In genomic region chr1:34478460-34479076, GRCh38 we compare ENCODE assay signal across 18 cellular contexts.
A peak's percentile ranks its signal among the peaks of the same experiment; 100 is the strongest.
DNase-seq lines count a peak whose midpoint lies in the region; ATAC-seq, FAIRE-seq and TF ChIP-seq lines count a peak whose summit lies in the region.
"Had no signal": no experiment of that assay in that cellular context is flagged by ENCODE, and none has a peak within 500 bp of the region (broad histone marks: within the 10 kb centered on the region; RNA-seq: fewer than 3 reads in every experiment).

No MANE protein-coding gene starts in this region.

- BruUV-seq in GM12878 (replicated peaks; lab: Mats Ljungman, UMichigan): no TSS peak

- H3K4me2 ChIP-seq in BLaER1 treated with 17β-estradiol and CSF1 and Interleukin-3, amounts not matched to agents 10 nM and 100 nM: peak overlapping the region in 8 of 11 experiments; percentile 13 to 78 (median 58); a peak in 15 of 22 replicates
- H3K4me2 ChIP-seq in H9 (ENCODE audit: insufficient read depth, insufficient read length, low read length) (no peak overlapping the region), GM12878 (ENCODE audit: control insufficient read depth, insufficient read depth) (no peak overlapping the region)

- DNase-seq in H9 (peak; percentile 50), GM12878 (ENCODE audit: low read depth, low spot score) (no peak), left kidney (ENCODE audit: low read depth, low spot score) (peak; percentile 10), kidney tubule cell (ENCODE audit: low spot score) (no peak), nephron progenitor cell (no peak)
- DNase-seq: ACHN; CD8-positive, alpha-beta T cell; H7; KBM-7; NCI-H1048; NCI-H1694 treated with DMSO at 0.1 percent for 48 hours; NCI-H82; SHP77 treated with DMSO at 0.1 percent for 48 hours had no signal

- TF ChIP-seq POLR2A in GM12878 (IDR thresholded peaks at IDR 0.05; ENCODE audit: low read depth, low read length): no peak

- peaks cover 4% of the 10 kb centered on the region for H3K27me3 Mint-ChIP-seq in H9 (ENCODE audit: low read depth)
- peaks cover 49% of the 10 kb centered on the region for H3K27me3 Mint-ChIP-seq in nephron progenitor cell (ENCODE audit: low read depth, poor library complexity)

- H3K4me3 Mint-ChIP-seq in H9: no peak overlapping the region
- no peak overlapping the region for H3K4me3 Mint-ChIP-seq in nephron progenitor cell
- H3K4me3 Mint-ChIP-seq: B cell; CD8-positive, alpha-beta T cell had no signal

- TF ChIP-seq CTCF in H9 (conservative IDR thresholded peaks at IDR 0.05) (no peak), GM12878 (IDR thresholded peaks at IDR 0.05 in 2 of 3, conservative IDR thresholded peaks at IDR 0.05 in 1 of 3; ENCODE audit: control insufficient read depth in 2 of 3, extremely low read depth in 1 of 3, insufficient read depth in 1 of 3, low read depth in 3 of 3, low read length in 3 of 3) (no peak), nephron progenitor cell (IDR thresholded peaks at IDR 0.05) (no peak)

- H3K27me3 ChIP-seq in BLaER1 treated with 17β-estradiol and CSF1 and Interleukin-3, amounts not matched to agents 10 nM and 100 nM: no peaks in the 10 kb centered on the region
- H3K27me3 ChIP-seq in H9 (ENCODE audit: insufficient read depth, low read length) (no peaks in the 10 kb centered on the region), GM12878 (replicated peaks in 1 of 2; ENCODE audit: control insufficient read depth in 2 of 2, insufficient read depth in 2 of 2, low read length in 1 of 2) (no peaks in the 10 kb centered on the region)

- FAIRE-seq in GM12878 (lab: Jason Lieb, UNC): no peak
- FAIRE-seq: HTR-8/SVneo, RCC 7860 had no signal

- SMC1A ChIA-PET in GM12878 (lab: Charles Lee; ENCODE audit: uncharacterized antibody, unreplicated experiment): interaction anchor here (0.6 to 1.3 kb wide), 5 partner anchors 11 to 263 kb away, joined by 3 to 4 read pairs (median 3); no protein-coding TSS in a partner anchor

- POLR2A ChIA-PET in GM12878 (lab: Charles Lee): no interaction called here

- no peak overlapping the region for H3K56ac ChIP-seq in H9 (ENCODE audit: insufficient read length, low read depth, low read length)

- ATAC-seq in GM12878 (no peak), HG03571 (IDR thresholded peaks at IDR 0.05; ENCODE audit: unreplicated experiment) (no peak)
- ATAC-seq: CD8-positive, alpha-beta T cell had no signal

- CTCF ChIA-PET in GM12878 (lab: Yijun Ruan, JAX): interaction anchor here (0.5 to 2.6 kb wide), 3 partner anchors 11 to 105 kb away, joined by 3 to 14 read pairs (median 5); no protein-coding TSS in a partner anchor

- H3K9me3 ChIP-seq in BLaER1 treated with 17β-estradiol and CSF1 and Interleukin-3, amounts not matched to agents 10 nM and 100 nM (replicated peaks in 1 of 11): peaks cover 0 to 6% (median 0%) of the 10 kb centered on the region in 11 experiments; a peak in 3 of 22 replicates
- H3K9me3 ChIP-seq in H9 (ENCODE audit: control insufficient read depth, low read depth, low read length) (no peaks in the 10 kb centered on the region), GM12878 (replicated peaks; ENCODE audit: control insufficient read depth, insufficient read depth, low read length) (no peaks in the 10 kb centered on the region; the same call in 2 of the 3 replicates)

- no peaks in the 10 kb centered on the region for H3K36me3 ChIP-seq in BLaER1 treated with 17β-estradiol and CSF1 and Interleukin-3, amounts not matched to agents 10 nM and 100 nM
- H3K36me3 ChIP-seq in GM12878 (ENCODE audit: control insufficient read depth in 2 of 2, insufficient read depth in 2 of 2, low read length in 1 of 2): no peaks in the 10 kb centered on the region

- H2AFZ ChIP-seq in H9 (ENCODE audit: low read length): no peak overlapping the region
- H2AFZ ChIP-seq in GM12878 (ENCODE audit: control insufficient read depth, low read depth, low read length): no peak overlapping the region

- H3K23ac ChIP-seq in H9 (ENCODE audit: insufficient read length, low read depth, low read length): no peak overlapping the region

- H4K91ac ChIP-seq in H9 (ENCODE audit: insufficient read length, low read depth, low read length): no peak overlapping the region

- H2BK20ac ChIP-seq in H9 (ENCODE audit: low read depth, low read length, poor library complexity, severe bottlenecking): no peak overlapping the region

- in situ Hi-C loops in GM12878 (cut with MboI): no loop called here

- no peaks in the 10 kb centered on the region for H4K20me1 ChIP-seq in BLaER1 treated with 17β-estradiol and CSF1 and Interleukin-3, amounts not matched to agents 10 nM and 100 nM
- H4K20me1 ChIP-seq in H9 (ENCODE audit: control insufficient read depth, insufficient read depth, insufficient read length) (no peaks in the 10 kb centered on the region), GM12878 (ENCODE audit: control insufficient read depth, insufficient read depth) (no peaks in the 10 kb centered on the region)

- H2BK5ac ChIP-seq in H9 (ENCODE audit: insufficient read length, low read length): no peak overlapping the region

- intact Hi-C loops in GM12878 (cut with micrococcal nuclease; ENCODE audit: unreplicated experiment): no loop called here

- no peaks in the 10 kb centered on the region; a peak in 2 of 5 replicates for H3K9me3 Mint-ChIP-seq in H9
- peaks cover 8% of the 10 kb centered on the region for H3K9me3 Mint-ChIP-seq in nephron progenitor cell
- H3K9me3 Mint-ChIP-seq: CD8-positive, alpha-beta T cell had no signal

- RAD21 ChIA-PET in GM12878 (lab: Charles Lee; ENCODE audit: unreplicated experiment): interaction anchor here (0.9 to 1.1 kb wide), 2 partner anchors 17 to 18 kb away, joined by 3 to 4 read pairs; no protein-coding TSS in a partner anchor

- H3K79me1 ChIP-seq in H9 (ENCODE audit: insufficient read depth, low read depth, low read length, poor library complexity, severe bottlenecking): no peaks in the 10 kb centered on the region

- no CpG with 5 or more reads among the region's 3 CpGs for WGBS in H9 (ENCODE audit: extremely low coverage, insufficient read length, low lambda C conversion rate)
- 2% methylated on average over 3 of the region's 3 CpGs for WGBS in GM12878 (ENCODE audit: insufficient coverage, insufficient replicate concordance, low lambda C conversion rate, missing lambda C conversion rate)

- H3K4me1 Mint-ChIP-seq in H9 (peaks cover 8 to 11% of the 10 kb centered on the region in 2 experiments), nephron progenitor cell (no peaks in the 10 kb centered on the region)
- H3K4me1 Mint-ChIP-seq: B cell had no signal

- H3K4me3 ChIP-seq in BLaER1 treated with 17β-estradiol and CSF1 and Interleukin-3, amounts not matched to agents 10 nM and 100 nM: no peak overlapping the region; a peak in 1 of 20 replicates
- H3K4me3 ChIP-seq in GM12878: no peak overlapping the region

- no peak overlapping the region for H3K27ac ChIP-seq in BLaER1 treated with 17β-estradiol and CSF1 and Interleukin-3, amounts not matched to agents 10 nM and 100 nM
- H3K27ac ChIP-seq in H9 (ENCODE audit: insufficient read length, low read depth, low read length): no peak overlapping the region
- no peak overlapping the region for H3K27ac ChIP-seq in GM12878 (ENCODE audit: control insufficient read depth, insufficient read depth)

- peaks cover 0 to 18% (median 12%) of the 10 kb centered on the region in 10 experiments; a peak in 14 of 20 replicates for H3K4me1 ChIP-seq in BLaER1 treated with 17β-estradiol and CSF1 and Interleukin-3, amounts not matched to agents 10 nM and 100 nM
- H3K4me1 ChIP-seq in H9 (ENCODE audit: insufficient read depth, low read length) (no peaks in the 10 kb centered on the region), GM12878 (ENCODE audit: control insufficient read depth, insufficient read depth, low read length) (no peaks in the 10 kb centered on the region)

- H3K4ac ChIP-seq in H9 (ENCODE audit: low read depth, low read length): no peak overlapping the region

- no peak overlapping the region for H2BK15ac ChIP-seq in H9 (ENCODE audit: low read depth, low read length)

- H2AK5ac ChIP-seq in H9 (ENCODE audit: insufficient read length, low read length): no peak overlapping the region

- H3K79me2 ChIP-seq in H9 (ENCODE audit: insufficient read depth, low read length): no peaks in the 10 kb centered on the region
- H3K79me2 ChIP-seq in GM12878 (ENCODE audit: control insufficient read depth, insufficient read depth, low read length): no peaks in the 10 kb centered on the region

- H2BK120ac ChIP-seq in H9 (ENCODE audit: low read depth, low read length, poor library complexity, severe bottlenecking): no peak overlapping the region

- TF ChIP-seq RAD21 in GM12878 (IDR thresholded peaks at IDR 0.05; ENCODE audit: insufficient read depth, low read depth, low read length): no peak

- no peaks in the 10 kb centered on the region for H3K23me2 ChIP-seq in H9 (ENCODE audit: insufficient read length, low read depth, low read length, poor library complexity, severe bottlenecking)

- no peak overlapping the region for H4K8ac ChIP-seq in H9 (replicated peaks; ENCODE audit: insufficient read length, low read depth, low read length)

- H3K14ac ChIP-seq in H9 (ENCODE audit: insufficient read depth, low read length): no peak overlapping the region

- no peak overlapping the region for H3K9ac ChIP-seq in BLaER1 treated with 17β-estradiol and CSF1 and Interleukin-3, amounts not matched to agents 10 nM and 100 nM
- no peak overlapping the region for H3K9ac ChIP-seq in H9 (ENCODE audit: extremely low read depth, insufficient read length, low read length)
- no peak overlapping the region for H3K9ac ChIP-seq in GM12878 (ENCODE audit: control insufficient read depth, insufficient read depth, low read length)

- no peak overlapping the region for H4K5ac ChIP-seq in H9 (ENCODE audit: insufficient read length, low read depth, low read length)

- no peak for TF ChIP-seq EP300 in GM12878 (IDR thresholded peaks at IDR 0.05; ENCODE audit: borderline replicate concordance in 1 of 2, control insufficient read depth in 1 of 2, low read depth in 2 of 2, low read length in 2 of 2)

- no peak overlapping the region for H3T11ph ChIP-seq in H9 (ENCODE audit: low read length)

- H2BK12ac ChIP-seq in H9 (ENCODE audit: insufficient read length, low read depth, low read length): no peak overlapping the region

- H3K18ac ChIP-seq in H9 (ENCODE audit: insufficient read length, low read depth, low read length): no peak overlapping the region

- no peak overlapping the region for H3K27ac Mint-ChIP-seq in H9
- no peak overlapping the region for H3K27ac Mint-ChIP-seq in nephron progenitor cell
- H3K27ac Mint-ChIP-seq: B cell; CD8-positive, alpha-beta T cell had no signal

- H3K36me3 Mint-ChIP-seq in H9 (ENCODE audit: insufficient read depth in 1 of 3, low read depth in 3 of 3) (no peaks in the 10 kb centered on the region), nephron progenitor cell (ENCODE audit: low read depth) (no peaks in the 10 kb centered on the region)
- H3K36me3 Mint-ChIP-seq: CD8-positive, alpha-beta T cell had no signal

TF ChIP-seq in GM12878, 131 proteins besides CTCF, POLR2A, EP300 and RAD21 (continues in another document):
- TF ChIP-seq YBX1 (IDR thresholded peaks at IDR 0.05): no peak

Comparison
In these comparisons a context has a peak if more than half of its experiments do, and no peak if none do; other contexts are left out.
1. H3K4me2 ChIP-seq: peak in BLaER1 treated with 17β-estradiol and CSF1 and Interleukin-3, amounts not matched to agents 10 nM and 100 nM (8 of 11); none in H9 (single experiment) and GM12878 (single experiment).
2. DNase-seq: peak in H9 (single experiment) and left kidney (single experiment); none in GM12878 (single experiment), kidney tubule cell (single experiment) and nephron progenitor cell (single experiment).